Comparison of ENCODE assay signal across 12 cellular contexts in genomic region chr5:69517763-69518212, GRCh38. TPM values are rescaled to one million over a fixed set of nuclear protein-coding genes. Genes with fewer than 3 reads are reported as not detected.
DNase-seq lines count a peak whose midpoint lies in the region; ATAC-seq, FAIRE-seq and TF ChIP-seq lines count a peak whose summit lies in the region.
"Had no signal": no experiment of that assay in that cellular context is flagged by ENCODE, and none has a peak within 500 bp of the region (broad histone marks: within the 10 kb centered on the region; RNA-seq: fewer than 3 reads in every experiment).

No MANE protein-coding gene starts in this region.

- H3K27me3 ChIP-seq in endothelial cell of umbilical vein (ENCODE audit: control insufficient read depth in 2 of 2, insufficient read depth in 2 of 2, low read length in 2 of 2), result no peaks in the 10 kb centered on the region
- no peaks in the 10 kb centered on the region for H3K27me3 ChIP-seq in muscle layer of duodenum (ENCODE audit: low read depth, low read length)
- no peaks in the 10 kb centered on the region for H3K27me3 ChIP-seq in ascending aorta
- H3K27me3 ChIP-seq: MG63, uterus had no signal

- H3K79me2 ChIP-seq in endothelial cell of umbilical vein (ENCODE audit: control insufficient read depth, insufficient read depth, low read length), result no peaks in the 10 kb centered on the region

- H3K9me3 ChIP-seq in HEK293 (ENCODE audit: control insufficient read depth, insufficient read depth, low read depth, low read length) (no peaks in the 10 kb centered on the region), endothelial cell of umbilical vein (replicated peaks; ENCODE audit: control insufficient read depth, insufficient read depth, low read length) (no peaks in the 10 kb centered on the region), muscle layer of duodenum (ENCODE audit: control insufficient read depth in 1 of 2, low read length in 2 of 2) (no peaks in the 10 kb centered on the region), ascending aorta (no peaks in the 10 kb centered on the region)
- H3K9me3 ChIP-seq: MG63, uterus had no signal

- intact Hi-C loops in endothelial cell of umbilical vein (cut with micrococcal nuclease) (loop anchor here (1.0 kb wide), 1 partner anchor 21 kb away; no protein-coding TSS in a partner anchor), ascending aorta (cut with DNase I) (no loop called here)

- no TSS peak for BruUV-seq in endothelial cell of umbilical vein (replicated peaks; lab: Mats Ljungman, UMichigan)

- ATAC-seq in HG03139 (IDR thresholded peaks at IDR 0.05; ENCODE audit: unreplicated experiment), result no peak
- ATAC-seq: activated T-helper 17 cell treated with anti-CD3 and anti-CD28 coated beads, Interleukin-2, amount 50 U/mL, for 72 hours had no signal

- H3K4me2 ChIP-seq in endothelial cell of umbilical vein (ENCODE audit: insufficient read depth, low read length), result peak overlapping the region; percentile 18

- FAIRE-seq in endothelial cell of umbilical vein (lab: Jason Lieb, UNC), result peak; percentile 49

- CTCF ChIA-PET in HEK293 (lab: Yijun Ruan, JAX), result interaction anchor here (0.7 to 0.9 kb wide), 2 partner anchors 12 to 21 kb away, joined by 3 read pairs; no protein-coding TSS in a partner anchor
- CTCF ChIA-PET in endothelial cell of umbilical vein (lab: Charles Lee), result interaction anchor here (0.9 to 1.5 kb wide), 5 partner anchors 12 to 19 kb away, joined by 3 to 5 read pairs (median 4); no protein-coding TSS in a partner anchor

- no peaks in the 10 kb centered on the region for H4K20me1 ChIP-seq in endothelial cell of umbilical vein (replicated peaks; ENCODE audit: control insufficient read depth, extremely low read depth, insufficient read depth, low read length)

- H3K9ac ChIP-seq in endothelial cell of umbilical vein (replicated peaks; ENCODE audit: extremely low read depth, insufficient read depth, low read length), result no peak overlapping the region

- H3K36me3 ChIP-seq in HEK293 (ENCODE audit: control insufficient read depth in 2 of 2, insufficient read depth in 1 of 2, low read length in 2 of 2) (no peaks in the 10 kb centered on the region), endothelial cell of umbilical vein (ENCODE audit: control insufficient read depth in 2 of 2, extremely low read depth in 1 of 2, insufficient read depth in 2 of 2, low read length in 2 of 2) (no peaks in the 10 kb centered on the region), muscle layer of duodenum (ENCODE audit: control insufficient read depth in 1 of 2, insufficient read depth in 2 of 2, low read length in 2 of 2) (no peaks in the 10 kb centered on the region), ascending aorta (no peaks in the 10 kb centered on the region)
- H3K36me3 ChIP-seq: MG63, uterus had no signal

- H3K4me1 ChIP-seq in HEK293 (ENCODE audit: control insufficient read depth, insufficient read depth, low read length) (peaks cover 33% of the 10 kb centered on the region), endothelial cell of umbilical vein (ENCODE audit: control insufficient read depth, extremely low read depth, insufficient read depth, low read length) (peaks cover 31% of the 10 kb centered on the region), muscle layer of duodenum (ENCODE audit: control insufficient read depth in 1 of 2, insufficient read depth in 2 of 2, low read length in 2 of 2) (no peaks in the 10 kb centered on the region), ascending aorta (no peaks in the 10 kb centered on the region)
- H3K4me1 ChIP-seq: uterus had no signal

- H2AFZ ChIP-seq in endothelial cell of umbilical vein (ENCODE audit: low read depth, low read length), result no peak overlapping the region

- DNase-seq in NCI-H69 (lab: John Stamatoyannopoulos, UW) (peak; percentile 75), endothelial cell of umbilical vein (ENCODE audit: low read depth, low spot score) (peak; percentile 81), ascending aorta (ENCODE audit: low spot score in 2 of 2) (no peak), NOMO-1 (lab: John Stamatoyannopoulos, UW; ENCODE audit: unreplicated experiment in 2 of 2) (no peak), occipital lobe (lab: John Stamatoyannopoulos, UW) (no peak)
- DNase-seq: MG63; stimulated activated CD4-positive, alpha-beta T cell treated with anti-CD3 and anti-CD28 coated beads, Interleukin-4, amount 100 ng/mL, for 24 hours; uterus had no signal

- H3K4me3 ChIP-seq in HEK293 (ENCODE audit: low read depth, low read length) (no peak overlapping the region), endothelial cell of umbilical vein (replicated peaks in 1 of 3; ENCODE audit: insufficient read depth in 1 of 3, low read depth in 1 of 3, low read length in 3 of 3) (no peak overlapping the region), muscle layer of duodenum (ENCODE audit: low read depth in 1 of 2, low read length in 2 of 2) (no peak overlapping the region), ascending aorta (no peak overlapping the region)
- H3K4me3 ChIP-seq: MG63, uterus had no signal

- POLR2A ChIA-PET in HEK293 (lab: Yijun Ruan, JAX), result interaction anchor here (0.9 to 1.3 kb wide), 2 partner anchors 25 to 424 kb away, joined by 3 to 4 read pairs; partner anchors contain the start of genes OCLN and SLC30A5
- POLR2A ChIA-PET in endothelial cell of umbilical vein (lab: Charles Lee), result no interaction called here

- dilution Hi-C loops in endothelial cell of umbilical vein (cut with MboI; ENCODE audit: extremely low pct_ligation_motif_present, low sequenced_read_pairs), result no loop called here

- H3K27ac ChIP-seq in HEK293 (ENCODE audit: extremely low read depth, low read depth, low read length) (peak overlapping the region; percentile 45), endothelial cell of umbilical vein (ENCODE audit: insufficient read depth, low read depth, low read length) (no peak overlapping the region), muscle layer of duodenum (ENCODE audit: low read length) (peak overlapping the region; percentile 64), ascending aorta (no peak overlapping the region)
- H3K27ac ChIP-seq: uterus had no signal

- no peak for TF ChIP-seq POLR2A in endothelial cell of umbilical vein (IDR thresholded peaks at IDR 0.05; ENCODE audit: low read depth, low read length)

- no peak for TF ChIP-seq CTCF in HEK293 (tag by site-specific recombination; IDR thresholded peaks at IDR 0.05)
- TF ChIP-seq CTCF in endothelial cell of umbilical vein (IDR thresholded peaks at IDR 0.05; ENCODE audit: extremely low read depth in 1 of 2, insufficient read depth in 1 of 2, low read depth in 1 of 2, low read length in 2 of 2), result no peak
- no peak for TF ChIP-seq CTCF in ascending aorta (IDR thresholded peaks at IDR 0.05)

- H3K9me1 ChIP-seq in endothelial cell of umbilical vein (replicated peaks; ENCODE audit: control insufficient read depth, extremely low read depth, insufficient read depth, low read length), result no peaks in the 10 kb centered on the region

TF ChIP-seq in HEK293, 187 proteins besides CTCF, POLR2A, EP300 and RAD21 (continues in another document):
- no peak for TF ChIP-seq ZNF266 (tag by site-specific recombination; IDR thresholded peaks at IDR 0.05; ENCODE audit: low read depth)
- TF ChIP-seq, protein P1, sequence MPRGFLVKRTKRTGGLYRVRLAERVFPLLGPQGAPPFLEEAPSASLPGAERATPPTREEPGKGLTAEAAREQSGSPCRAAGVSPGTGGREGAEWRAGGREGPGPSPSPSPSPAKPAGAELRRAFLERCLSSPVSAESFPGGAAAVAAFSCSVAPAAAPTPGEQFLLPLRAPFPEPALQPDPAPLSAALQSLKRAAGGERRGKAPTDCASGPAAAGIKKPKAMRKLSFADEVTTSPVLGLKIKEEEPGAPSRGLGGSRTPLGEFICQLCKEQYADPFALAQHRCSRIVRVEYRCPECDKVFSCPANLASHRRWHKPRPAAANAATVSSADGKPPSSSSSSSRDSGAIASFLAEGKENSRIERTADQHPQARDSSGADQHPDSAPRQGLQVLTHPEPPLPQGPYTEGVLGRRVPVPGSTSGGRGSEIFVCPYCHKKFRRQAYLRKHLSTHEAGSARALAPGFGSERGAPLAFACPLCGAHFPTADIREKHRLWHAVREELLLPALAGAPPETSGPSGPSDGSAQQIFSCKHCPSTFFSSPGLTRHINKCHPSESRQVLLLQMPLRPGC (tag by site-specific recombination; IDR thresholded peaks at IDR 0.05), result peak; percentile 89

TF ChIP-seq in endothelial cell of umbilical vein, 7 proteins besides CTCF, POLR2A, EP300 and RAD21 (continues in another document):
- TF ChIP-seq, protein P2, sequence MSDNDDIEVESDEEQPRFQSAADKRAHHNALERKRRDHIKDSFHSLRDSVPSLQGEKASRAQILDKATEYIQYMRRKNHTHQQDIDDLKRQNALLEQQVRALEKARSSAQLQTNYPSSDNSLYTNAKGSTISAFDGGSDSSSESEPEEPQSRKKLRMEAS (IDR thresholded peaks at IDR 0.05; ENCODE audit: insufficient read depth, insufficient read length), result no peak
- TF ChIP-seq MYC (IDR thresholded peaks at IDR 0.05; ENCODE audit: low read depth, low read length) (no peak), GATA2 (IDR thresholded peaks at IDR 0.05; ENCODE audit: insufficient read depth, insufficient read length, low read depth, low read length) (no peak), POLR2AphosphoS5 (IDR thresholded peaks at IDR 0.05; ENCODE audit: insufficient read depth, low read depth, low read length) (no peak), FOS (IDR thresholded peaks at IDR 0.05; ENCODE audit: borderline replicate concordance, insufficient read depth, low read length) (no peak), EZH2 (IDR thresholded peaks at IDR 0.05; ENCODE audit: borderline replicate concordance, low read depth, low read length, severe bottlenecking) (no peak)

RNA-seq across cellular contexts. Expression of gene OCLN, which starts 25.2 kb away (rescaled TPM):
- total RNA-seq in endothelial cell of umbilical vein, result 18.2 and 22.3 TPM in 2 replicates
- 9.6 and 11.2 TPM in 2 replicates for polyA plus RNA-seq in endothelial cell of umbilical vein
- polyA plus RNA-seq in endothelial cell of umbilical vein (2011; cell fraction: cytosol; rRNA removed), result 6.7 and 7.6 TPM in 2 replicates
- 14.6 and 18.6 TPM in 2 replicates for polyA plus RNA-seq in endothelial cell of umbilical vein (2011; cell fraction: nucleus; rRNA removed)
- 4.6 and 5.6 TPM in 2 replicates for polyA plus RNA-seq in endothelial cell of umbilical vein (2012)
- 48.1 and 58.5 TPM in 2 replicates for polyA minus RNA-seq in endothelial cell of umbilical vein
- polyA minus RNA-seq in endothelial cell of umbilical vein (2011; cell fraction: cytosol; rRNA and poly(A)+ RNA removed), result 0.92 TPM
- 16.9 and 22.0 TPM in 2 replicates for polyA minus RNA-seq in endothelial cell of umbilical vein (2011; cell fraction: nucleus; rRNA and poly(A)+ RNA removed)
- total RNA-seq in ascending aorta, result 0.53 TPM
- total RNA-seq in occipital lobe, result 3.6 TPM

RNA-seq across cellular contexts. Expression of gene GTF2H2C, which starts 42.2 kb away (rescaled TPM):
- total RNA-seq in endothelial cell of umbilical vein (28.9 and 46.1 TPM in 2 replicates), ascending aorta (4.2 TPM), occipital lobe (58.8 TPM)
- polyA plus RNA-seq in endothelial cell of umbilical vein, result 9.9 and 10.2 TPM in 2 replicates
- 17.1 and 17.2 TPM in 2 replicates for polyA plus RNA-seq in endothelial cell of umbilical vein (2011; cell fraction: cytosol; rRNA removed)
- polyA plus RNA-seq in endothelial cell of umbilical vein (2011; cell fraction: nucleus; rRNA removed), result 24.1 and 29.7 TPM in 2 replicates
- polyA plus RNA-seq in endothelial cell of umbilical vein (2012), result 13.5 and 22.2 TPM in 2 replicates
- 24.7 and 26.8 TPM in 2 replicates for polyA minus RNA-seq in endothelial cell of umbilical vein
- polyA minus RNA-seq in endothelial cell of umbilical vein (2011; cell fraction: cytosol; rRNA and poly(A)+ RNA removed), result 9.5 TPM
- polyA minus RNA-seq in endothelial cell of umbilical vein (2011; cell fraction: nucleus; rRNA and poly(A)+ RNA removed), result 18.6 and 26.9 TPM in 2 replicates

Comparison
In these comparisons a context has a peak if more than half of its experiments do, and no peak if none do; other contexts are left out.
1. H3K27ac ChIP-seq: peak in HEK293 (single experiment) and muscle layer of duodenum (single experiment); none in endothelial cell of umbilical vein (single experiment) and ascending aorta (0 of 2).
2. DNase-seq: peak in NCI-H69 (single experiment) and endothelial cell of umbilical vein (single experiment); none in ascending aorta (0 of 2), NOMO-1 (0 of 2) and occipital lobe (single experiment).